ENCODE assay signal across 1 cellular context in the genomic region with DNA sequence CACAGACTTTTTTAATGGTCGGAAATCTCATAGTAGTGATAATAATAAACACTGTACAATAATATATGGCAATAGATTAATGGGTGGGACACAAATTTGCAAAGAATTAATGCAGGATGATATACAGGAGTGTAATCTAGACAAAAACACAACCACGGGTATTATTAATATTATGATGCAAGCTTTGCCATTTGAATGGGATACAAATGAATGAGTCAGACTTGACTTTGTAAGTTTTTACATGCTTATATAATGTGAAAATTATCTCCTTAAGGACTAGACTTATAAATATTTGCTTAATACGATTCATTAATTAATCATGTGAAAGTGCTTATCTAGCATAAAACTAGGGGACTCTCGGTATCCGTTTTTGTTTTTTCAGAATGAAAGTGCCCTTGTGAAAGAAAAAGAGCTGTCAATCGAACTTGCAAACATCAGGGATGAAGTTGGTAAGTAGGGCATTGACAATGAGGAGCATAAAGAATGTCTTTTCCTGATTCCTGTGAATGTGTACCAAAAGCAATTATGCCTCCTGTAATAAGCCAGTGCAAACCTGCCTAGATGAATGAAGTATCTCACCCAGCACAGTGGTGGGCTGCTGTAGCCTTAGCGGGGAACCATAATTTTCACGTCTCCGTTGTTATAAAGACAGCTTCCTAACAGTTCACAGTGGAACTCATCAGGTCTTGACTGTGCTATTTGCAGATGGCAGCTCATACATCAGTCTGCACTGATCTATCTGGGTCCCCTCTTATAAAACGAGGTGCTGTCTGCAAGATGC.
TF ChIP-seq lines count a peak whose summit lies in the region.

No MANE protein-coding gene starts in this region.

TF ChIP-seq in SK-N-SH treated with all-trans-retinoic acid at 6 μM for 48 hours, 23 proteins besides CTCF, POLR2A, EP300 and RAD21:
- TF ChIP-seq, protein P1, sequence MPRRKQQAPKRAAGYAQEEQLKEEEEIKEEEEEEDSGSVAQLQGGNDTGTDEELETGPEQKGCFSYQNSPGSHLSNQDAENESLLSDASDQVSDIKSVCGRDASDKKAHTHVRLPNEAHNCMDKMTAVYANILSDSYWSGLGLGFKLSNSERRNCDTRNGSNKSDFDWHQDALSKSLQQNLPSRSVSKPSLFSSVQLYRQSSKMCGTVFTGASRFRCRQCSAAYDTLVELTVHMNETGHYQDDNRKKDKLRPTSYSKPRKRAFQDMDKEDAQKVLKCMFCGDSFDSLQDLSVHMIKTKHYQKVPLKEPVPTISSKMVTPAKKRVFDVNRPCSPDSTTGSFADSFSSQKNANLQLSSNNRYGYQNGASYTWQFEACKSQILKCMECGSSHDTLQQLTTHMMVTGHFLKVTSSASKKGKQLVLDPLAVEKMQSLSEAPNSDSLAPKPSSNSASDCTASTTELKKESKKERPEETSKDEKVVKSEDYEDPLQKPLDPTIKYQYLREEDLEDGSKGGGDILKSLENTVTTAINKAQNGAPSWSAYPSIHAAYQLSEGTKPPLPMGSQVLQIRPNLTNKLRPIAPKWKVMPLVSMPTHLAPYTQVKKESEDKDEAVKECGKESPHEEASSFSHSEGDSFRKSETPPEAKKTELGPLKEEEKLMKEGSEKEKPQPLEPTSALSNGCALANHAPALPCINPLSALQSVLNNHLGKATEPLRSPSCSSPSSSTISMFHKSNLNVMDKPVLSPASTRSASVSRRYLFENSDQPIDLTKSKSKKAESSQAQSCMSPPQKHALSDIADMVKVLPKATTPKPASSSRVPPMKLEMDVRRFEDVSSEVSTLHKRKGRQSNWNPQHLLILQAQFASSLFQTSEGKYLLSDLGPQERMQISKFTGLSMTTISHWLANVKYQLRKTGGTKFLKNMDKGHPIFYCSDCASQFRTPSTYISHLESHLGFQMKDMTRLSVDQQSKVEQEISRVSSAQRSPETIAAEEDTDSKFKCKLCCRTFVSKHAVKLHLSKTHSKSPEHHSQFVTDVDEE (CRISPR knock-in tag; IDR thresholded peaks at IDR 0.05), result no peak
- TF ChIP-seq ARNTL (CRISPR knock-in tag; IDR thresholded peaks at IDR 0.05; ENCODE audit: borderline replicate concordance, low read depth) (no peak), BACH2 (CRISPR knock-in tag; IDR thresholded peaks at IDR 0.05; ENCODE audit: borderline replicate concordance) (no peak), TCF4 (CRISPR knock-in tag; IDR thresholded peaks at IDR 0.05; ENCODE audit: borderline replicate concordance) (no peak), ZNF70 (CRISPR knock-in tag; IDR thresholded peaks at IDR 0.05) (no peak)
- TF ChIP-seq, protein P2, sequence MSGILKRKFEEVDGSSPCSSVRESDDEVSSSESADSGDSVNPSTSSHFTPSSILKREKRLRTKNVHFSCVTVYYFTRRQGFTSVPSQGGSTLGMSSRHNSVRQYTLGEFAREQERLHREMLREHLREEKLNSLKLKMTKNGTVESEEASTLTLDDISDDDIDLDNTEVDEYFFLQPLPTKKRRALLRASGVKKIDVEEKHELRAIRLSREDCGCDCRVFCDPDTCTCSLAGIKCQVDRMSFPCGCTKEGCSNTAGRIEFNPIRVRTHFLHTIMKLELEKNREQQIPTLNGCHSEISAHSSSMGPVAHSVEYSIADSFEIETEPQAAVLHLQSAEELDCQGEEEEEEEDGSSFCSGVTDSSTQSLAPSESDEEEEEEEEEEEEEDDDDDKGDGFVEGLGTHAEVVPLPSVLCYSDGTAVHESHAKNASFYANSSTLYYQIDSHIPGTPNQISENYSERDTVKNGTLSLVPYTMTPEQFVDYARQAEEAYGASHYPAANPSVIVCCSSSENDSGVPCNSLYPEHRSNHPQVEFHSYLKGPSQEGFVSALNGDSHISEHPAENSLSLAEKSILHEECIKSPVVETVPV (CRISPR knock-in tag; IDR thresholded peaks at IDR 0.05), result no peak
